In genomic region chr3:186932281-186933181, GRCh38 we compare ENCODE assay signal across 9 cellular contexts. TPM values are rescaled to one million over a fixed set of nuclear protein-coding genes. Genes with fewer than 3 reads are reported as not detected.
DNase-seq lines count a peak whose midpoint lies in the region; ATAC-seq, FAIRE-seq and TF ChIP-seq lines count a peak whose summit lies in the region.
"Had no signal": no experiment of that assay in that cellular context is flagged by ENCODE, and none has a peak within 500 bp of the region (broad histone marks: within the 10 kb centered on the region; RNA-seq: fewer than 3 reads in every experiment).

No MANE protein-coding gene starts in this region.

- no peaks in the 10 kb centered on the region for H3K79me2 ChIP-seq in GM23248 (ENCODE audit: insufficient read depth)
- peaks cover 51% of the 10 kb centered on the region for H3K79me2 ChIP-seq in endothelial cell of umbilical vein (ENCODE audit: control insufficient read depth, insufficient read depth, low read length)

- intact Hi-C loops in endothelial cell of umbilical vein (cut with micrococcal nuclease), result loop anchor here (1.0 to 5.0 kb wide), 11 partner anchors 21 to 995 kb away; partner anchors contain the start of genes EIF4A2, TBCCD1 and TRA2B

- peak; percentile 92 for FAIRE-seq in endothelial cell of umbilical vein (lab: Jason Lieb, UNC)
- FAIRE-seq: islet of Langerhans had no signal

- TF ChIP-seq CTCF in RWPE2 (IDR thresholded peaks at IDR 0.05; ENCODE audit: poor library complexity, severe bottlenecking) (no peak), endothelial cell of umbilical vein (IDR thresholded peaks at IDR 0.05; ENCODE audit: extremely low read depth in 1 of 2, insufficient read depth in 1 of 2, low read depth in 1 of 2, low read length in 2 of 2) (no peak)

- H3K27me3 ChIP-seq in GM23248 (replicated peaks; ENCODE audit: insufficient read depth), result peaks cover 49% of the 10 kb centered on the region
- H3K27me3 ChIP-seq in RWPE2 (ENCODE audit: insufficient read depth, poor library complexity, severe bottlenecking), result no peaks in the 10 kb centered on the region
- no peaks in the 10 kb centered on the region for H3K27me3 ChIP-seq in endothelial cell of umbilical vein (ENCODE audit: control insufficient read depth in 2 of 2, insufficient read depth in 2 of 2, low read length in 2 of 2)
- peaks cover 8% of the 10 kb centered on the region for H3K27me3 ChIP-seq in neuron (ENCODE audit: insufficient read depth, low read length)

- dilution Hi-C loops in endothelial cell of umbilical vein (cut with MboI; ENCODE audit: extremely low pct_ligation_motif_present, low sequenced_read_pairs), result no loop called here

- in situ Hi-C loops in GM23248 (cut with MboI), result no loop called here

- ATAC-seq in RWPE2 (ENCODE audit: low read depth), result no peak
- ATAC-seq in GM19455 (IDR thresholded peaks at IDR 0.05; ENCODE audit: unreplicated experiment), result no peak
- ATAC-seq in GM21786 (IDR thresholded peaks at IDR 0.05; ENCODE audit: unreplicated experiment), result no peak

- no peak overlapping the region for H3K4me2 ChIP-seq in GM23248 (ENCODE audit: unreplicated experiment)
- H3K4me2 ChIP-seq in endothelial cell of umbilical vein (ENCODE audit: insufficient read depth, low read length), result peak overlapping the region; percentile 94

- H3K4me1 ChIP-seq in GM23248 (ENCODE audit: insufficient read depth) (no peaks in the 10 kb centered on the region), RWPE2 (ENCODE audit: insufficient read depth, poor library complexity, severe bottlenecking) (no peaks in the 10 kb centered on the region), endothelial cell of umbilical vein (ENCODE audit: control insufficient read depth, extremely low read depth, insufficient read depth, low read length) (peaks cover 26% of the 10 kb centered on the region), neuron (ENCODE audit: insufficient read depth, low read length) (peaks cover 22% of the 10 kb centered on the region)

- DNase-seq in GM23248, result no peak
- no peak for DNase-seq in RWPE2 (ENCODE audit: low spot score)
- DNase-seq in endothelial cell of umbilical vein (ENCODE audit: low read depth, low spot score), result peak; percentile 96
- DNase-seq in SK-N-DZ (ENCODE audit: low spot score), result no peak
- DNase-seq in SW480 (ENCODE audit: low spot score), result no peak

- H3K27ac ChIP-seq in GM23248 (no peak overlapping the region), RWPE2 (ENCODE audit: poor library complexity, severe bottlenecking) (no peak overlapping the region), endothelial cell of umbilical vein (ENCODE audit: insufficient read depth, low read depth, low read length) (peak overlapping the region; percentile 53)

- peak; percentile 45 for TF ChIP-seq POLR2A in endothelial cell of umbilical vein (IDR thresholded peaks at IDR 0.05; ENCODE audit: low read depth, low read length)

- BruUV-seq in endothelial cell of umbilical vein (replicated peaks; lab: Mats Ljungman, UMichigan), result TSS peak; percentile 45

- no peaks in the 10 kb centered on the region for H3K9me2 ChIP-seq in GM23248 (ENCODE audit: insufficient read depth)

- H3F3A ChIP-seq in GM23248 (ENCODE audit: insufficient read depth), result no peaks in the 10 kb centered on the region

- H3K9me1 ChIP-seq in endothelial cell of umbilical vein (replicated peaks; ENCODE audit: control insufficient read depth, extremely low read depth, insufficient read depth, low read length), result no peaks in the 10 kb centered on the region

- H2AFZ ChIP-seq in GM23248 (peak overlapping the region; percentile 70), endothelial cell of umbilical vein (ENCODE audit: low read depth, low read length) (peak overlapping the region; percentile 58), neuron (ENCODE audit: low read depth, low read length) (peak overlapping the region; percentile 99)

- WGBS in GM23248 (ENCODE audit: low coverage in 1 of 2, low lambda C conversion rate in 2 of 2, missing lambda C conversion rate in 2 of 2), 2 experiments, result 50 to 51% methylated on average over 15 of the region's 15 CpGs

- H3K36me3 ChIP-seq in GM23248 (ENCODE audit: low read depth) (no peaks in the 10 kb centered on the region), RWPE2 (ENCODE audit: low read depth) (no peaks in the 10 kb centered on the region), endothelial cell of umbilical vein (ENCODE audit: control insufficient read depth in 2 of 2, extremely low read depth in 1 of 2, insufficient read depth in 2 of 2, low read length in 2 of 2) (peaks cover 3 to 17% of the 10 kb centered on the region in 2 experiments), neuron (ENCODE audit: insufficient read depth, low read length) (no peaks in the 10 kb centered on the region)

- no peak overlapping the region for H3K9ac ChIP-seq in GM23248
- peak overlapping the region; percentile 79 for H3K9ac ChIP-seq in endothelial cell of umbilical vein (replicated peaks; ENCODE audit: extremely low read depth, insufficient read depth, low read length)

- peak overlapping the region; percentile 70; the same call in 1 of the 2 replicates for H3K4me3 ChIP-seq in GM23248
- H3K4me3 ChIP-seq in RWPE2 (ENCODE audit: severe bottlenecking), result peak overlapping the region; percentile 66
- peak overlapping the region; percentile 66 to 96 (median 83) for H3K4me3 ChIP-seq in endothelial cell of umbilical vein (replicated peaks in 1 of 3; ENCODE audit: insufficient read depth in 1 of 3, low read depth in 1 of 3, low read length in 3 of 3)
- peak overlapping the region; percentile 83 for H3K4me3 ChIP-seq in neuron (ENCODE audit: low read length)

- CTCF ChIA-PET in endothelial cell of umbilical vein (lab: Charles Lee), result interaction anchor here (0.7 to 6.8 kb wide), 16 partner anchors 9 to 233 kb away, joined by 3 to 102 read pairs (median 4); partner anchors contain the start of gene RPL39L

- POLR2A ChIA-PET in endothelial cell of umbilical vein (lab: Charles Lee), result interaction anchor here (0.9 to 1.2 kb wide), 3 partner anchors 8 to 149 kb away, joined by 3 to 6 read pairs (median 3); partner anchors contain the start of gene EIF4A2

- H4K20me1 ChIP-seq in GM23248 (ENCODE audit: insufficient read depth) (no peaks in the 10 kb centered on the region), endothelial cell of umbilical vein (replicated peaks; ENCODE audit: control insufficient read depth, extremely low read depth, insufficient read depth, low read length) (no peaks in the 10 kb centered on the region)

- H3K9me3 ChIP-seq in GM23248 (ENCODE audit: low read depth) (no peaks in the 10 kb centered on the region), RWPE2 (ENCODE audit: severe bottlenecking) (no peaks in the 10 kb centered on the region), endothelial cell of umbilical vein (replicated peaks; ENCODE audit: control insufficient read depth, insufficient read depth, low read length) (no peaks in the 10 kb centered on the region), neuron (ENCODE audit: low read length) (no peaks in the 10 kb centered on the region)

TF ChIP-seq in endothelial cell of umbilical vein, 7 proteins besides CTCF, POLR2A, EP300 and RAD21:
- no peak for TF ChIP-seq EZH2 (IDR thresholded peaks at IDR 0.05; ENCODE audit: borderline replicate concordance, low read depth, low read length, severe bottlenecking)
- no peak for TF ChIP-seq POLR2AphosphoS5 (IDR thresholded peaks at IDR 0.05; ENCODE audit: insufficient read depth, low read depth, low read length)
- TF ChIP-seq MYC (IDR thresholded peaks at IDR 0.05; ENCODE audit: low read depth, low read length), result no peak
- TF ChIP-seq MAX (IDR thresholded peaks at IDR 0.05; ENCODE audit: insufficient read depth, insufficient read length), result peak; percentile 27

RNA-seq across cellular contexts. Expression of gene ST6GAL1, which starts 2.2 kb away (rescaled TPM):
- not detected in 2 replicates for total RNA-seq in GM23248 (2014; rRNA removed; shearing (Covaris generic))
- 0.20 and 0.41 TPM in 2 replicates for polyA plus RNA-seq in GM23248 (2016; fragmentation: Nextera tagmentation; extraction: Ambion mirVana)
- total RNA-seq in endothelial cell of umbilical vein, result 86.5 and 101 TPM in 2 replicates
- polyA plus RNA-seq in endothelial cell of umbilical vein, result 61.2 and 63.9 TPM in 2 replicates
- 53.7 and 67.6 TPM in 2 replicates for polyA plus RNA-seq in endothelial cell of umbilical vein (2011; cell fraction: cytosol; rRNA removed)
- 62.9 and 68.0 TPM in 2 replicates for polyA plus RNA-seq in endothelial cell of umbilical vein (2011; cell fraction: nucleus; rRNA removed)
- polyA plus RNA-seq in endothelial cell of umbilical vein (2012), result 71.0 and 77.4 TPM in 2 replicates
- polyA minus RNA-seq in endothelial cell of umbilical vein, result 219 and 220 TPM in 2 replicates
- 0.51 TPM for polyA minus RNA-seq in endothelial cell of umbilical vein (2011; cell fraction: cytosol; rRNA and poly(A)+ RNA removed)
- polyA minus RNA-seq in endothelial cell of umbilical vein (2011; cell fraction: nucleus; rRNA and poly(A)+ RNA removed), result 91.7 and 129 TPM in 2 replicates
- 66.2 and 73.8 TPM in 2 replicates for polyA plus RNA-seq in SK-N-DZ (2014; cell fraction: cytosol; rRNA removed)
- polyA plus RNA-seq in SK-N-DZ (2014; cell fraction: nucleus; rRNA removed), result 32.4 and 48.0 TPM in 2 replicates

Comparison
In these comparisons a context has a peak if more than half of its experiments do, and no peak if none do; other contexts are left out.
1. RNA of gene ST6GAL1, which starts 2.2 kb away (total RNA-seq): 86.5 to 101 TPM in endothelial cell of umbilical vein; not detected in GM23248; every median in the first group is over 10 times any median in the second.
2. Peak in every context shown above with its lines, with median percentiles within 50 percentile points of each other: H2AFZ ChIP-seq and H3K4me3 ChIP-seq.